In the genomic region with DNA sequence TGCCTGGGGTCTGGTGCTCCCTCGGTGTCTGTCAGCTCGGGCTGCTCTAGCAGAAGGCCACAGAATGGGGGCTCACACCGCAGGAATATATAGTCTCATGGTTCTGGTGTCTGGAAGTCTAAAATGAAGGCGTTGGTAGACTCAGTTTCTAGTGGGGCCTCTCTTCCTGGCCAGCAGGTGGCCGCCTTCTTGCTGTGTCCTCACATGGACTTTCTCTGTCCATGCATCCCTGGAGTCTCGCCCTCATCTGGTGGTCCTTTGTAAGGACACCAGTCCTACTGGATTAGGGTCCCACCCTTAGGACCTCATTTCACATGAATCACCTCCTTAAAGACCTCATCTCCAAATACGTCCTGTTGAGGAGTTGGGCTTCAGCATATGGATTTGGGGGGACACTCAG, we compare ENCODE assay signal across 9 cellular contexts.
DNase-seq lines count a peak whose midpoint lies in the region; ATAC-seq and TF ChIP-seq lines count a peak whose summit lies in the region.
"Had no signal": no experiment of that assay in that cellular context is flagged by ENCODE, and none has a peak within 500 bp of the region (broad histone marks: within the 10 kb centered on the region; RNA-seq: fewer than 3 reads in every experiment).

No MANE protein-coding gene starts in this region.

- H3K4me3 ChIP-seq in PC-9 (no peak overlapping the region), heart left ventricle (no peak overlapping the region)
- H3K4me3 ChIP-seq: thyroid gland had no signal

- H3K9me2 ChIP-seq in PC-9 (ENCODE audit: insufficient read depth), result no peaks in the 10 kb centered on the region

- TF ChIP-seq CTCF in PC-9 (conservative IDR thresholded peaks at IDR 0.05), result peak; percentile 62
- peak in 2 of 12 donors; percentile 9 to 15 for TF ChIP-seq CTCF in heart left ventricle (IDR thresholded peaks at IDR 0.05)

- H3K4me2 ChIP-seq in PC-9, result no peak overlapping the region

- no peak overlapping the region for H2AFZ ChIP-seq in PC-9

- H3K4me1 ChIP-seq in PC-9 (replicated peaks; ENCODE audit: insufficient read depth) (no peaks in the 10 kb centered on the region), heart left ventricle (peaks cover 0 to 15% (median 4%) of the 10 kb centered on the region in 12 donors)
- H3K4me1 ChIP-seq: thyroid gland had no signal

- H3K36me3 ChIP-seq in PC-9 (ENCODE audit: low read depth) (no peaks in the 10 kb centered on the region), heart left ventricle (no peaks in the 10 kb centered on the region)
- H3K36me3 ChIP-seq: thyroid gland had no signal

- DNase-seq in DMS53 (lab: John Stamatoyannopoulos, UW), result peak; percentile 32
- DNase-seq in DMS53 treated with DMSO at 0.1 percent for 48 hours (lab: John Stamatoyannopoulos, UW; ENCODE audit: unreplicated experiment), result no peak
- peak in 1 of 2 experiments; percentile 43 for DNase-seq in PC-9
- peak; percentile 16 to 22 for DNase-seq in erythroblast (lab: John Stamatoyannopoulos, UW)
- peak; percentile 13 for DNase-seq in renal cortical epithelial cell (ENCODE audit: low read depth)
- DNase-seq in NAMALWA (ENCODE audit: low spot score), result no peak
- DNase-seq in posterior vena cava (ENCODE audit: low spot score), result no peak
- no peak for DNase-seq in heart left ventricle
- DNase-seq: thyroid gland had no signal

- no TSS peak for BruUV-seq in PC-9 (replicated peaks; lab: Mats Ljungman, UMichigan)

- WGBS in heart left ventricle, 4 donors, result 94 to 98% (median 97%) methylated on average over 7 of the region's 7 CpGs

- no peaks in the 10 kb centered on the region for H3K9me3 ChIP-seq in PC-9 (ENCODE audit: insufficient read depth, low read depth)
- no peaks in the 10 kb centered on the region for H3K9me3 ChIP-seq in heart left ventricle
- H3K9me3 ChIP-seq: thyroid gland had no signal

- H3K79me2 ChIP-seq in PC-9 (ENCODE audit: low read depth), result no peaks in the 10 kb centered on the region

- H4K20me1 ChIP-seq in PC-9 (ENCODE audit: insufficient read depth), result no peaks in the 10 kb centered on the region

- H3K27me3 ChIP-seq in PC-9 (ENCODE audit: insufficient read depth, low read depth), result no peaks in the 10 kb centered on the region
- H3K27me3 ChIP-seq in heart left ventricle, result no peaks in the 10 kb centered on the region
- H3K27me3 ChIP-seq: thyroid gland had no signal

- no peaks in the 10 kb centered on the region for H3F3A ChIP-seq in PC-9 (ENCODE audit: insufficient read depth, low read depth)

- H3K27ac ChIP-seq in PC-9 (no peak overlapping the region), heart left ventricle (no peak overlapping the region)
- H3K27ac ChIP-seq: thyroid gland had no signal

- CTCF ChIA-PET in PC-9 (lab: Charles Lee), result interaction anchor here (1.2 kb wide), 1 partner anchor 46 kb away, joined by 3 read pairs; no protein-coding TSS in a partner anchor

- ATAC-seq in heart left ventricle, result no peak

- POLR2A ChIA-PET in PC-9 (lab: Charles Lee; ENCODE audit: unreplicated experiment), result no interaction called here

- no peak for TF ChIP-seq POLR2A in erythroblast (IDR thresholded peaks at IDR 0.05; ENCODE audit: low read length)
- no peak for TF ChIP-seq POLR2A in heart left ventricle (IDR thresholded peaks at IDR 0.05)

- intact Hi-C loops in PC-9 (cut with micrococcal nuclease; ENCODE audit: unreplicated experiment) (no loop called here), posterior vena cava (cut with DNase I) (loop anchor here in 1 of 2 donors (1.0 kb wide), 1 partner anchor 40 kb away; no protein-coding TSS in a partner anchor), heart left ventricle (cut with DNase I) (no loop called here)

Comparison
In these comparisons a context has a peak if more than half of its experiments do, and no peak if none do; other contexts are left out.
1. DNase-seq: peak in DMS53 (single experiment), erythroblast (2 of 2) and renal cortical epithelial cell (single experiment); none in DMS53 treated with DMSO at 0.1 percent for 48 hours (single experiment), NAMALWA (single experiment), posterior vena cava (single experiment) and heart left ventricle (0 of 5).